In the genomic region with DNA sequence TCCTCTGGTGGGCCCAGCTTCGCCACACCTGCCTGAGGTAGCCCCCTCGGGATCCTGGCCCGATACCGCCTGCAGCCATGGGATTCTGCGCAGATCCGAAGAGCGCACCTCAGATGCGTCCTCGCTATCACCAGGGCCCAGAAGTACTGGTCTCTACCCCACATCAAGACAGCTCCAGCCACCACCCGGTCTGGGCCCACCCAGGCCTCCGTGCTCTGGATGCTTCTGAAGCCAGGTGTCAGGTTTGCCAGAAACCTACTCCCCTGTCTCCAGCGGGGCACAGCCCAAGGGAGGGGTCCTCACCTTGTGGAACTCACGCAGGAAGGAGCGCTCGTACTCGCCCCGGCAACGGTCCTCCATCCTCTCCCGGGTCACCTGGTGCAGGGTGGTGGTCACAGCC, we compare ENCODE assay signal across 19 cellular contexts. TPM values are rescaled to one million over a fixed set of nuclear protein-coding genes. Genes with fewer than 3 reads are reported as not detected.
A peak's percentile ranks its signal among the peaks of the same experiment; 100 is the strongest.
DNase-seq lines count a peak whose midpoint lies in the region; ATAC-seq and TF ChIP-seq lines count a peak whose summit lies in the region.
"Had no signal": no experiment of that assay in that cellular context is flagged by ENCODE, and none has a peak within 500 bp of the region (broad histone marks: within the 10 kb centered on the region; RNA-seq: fewer than 3 reads in every experiment).

No MANE protein-coding gene starts in this region.

- H3K9me3 Mint-ChIP-seq in CD4-positive, CD25-positive, alpha-beta regulatory T cell, result peaks cover 0 to 2% (median 0%) of the 10 kb centered on the region in 7 donors
- H3K9me3 Mint-ChIP-seq in activated T-helper 2 cell treated with anti-CD3 and anti-CD28 coated beads, Interferon-gamma antibody, Interleukin-2, Interleukin-4, amounts not matched to agents 10 μg/mL and 5 μg/mL and 100 μg/mL, durations not matched to agents 14 hours and 24 hours and 36 hours, result no peaks in the 10 kb centered on the region

- no peak overlapping the region for H3K27ac ChIP-seq in CD4-positive, CD25-positive, alpha-beta regulatory T cell (ENCODE audit: insufficient read depth, low read length, poor library complexity, severe bottlenecking)
- no peak overlapping the region for H3K27ac ChIP-seq in DND-41 (ENCODE audit: low read length)
- H3K27ac ChIP-seq in neuronal stem cell (replicated peaks; ENCODE audit: low read length), result no peak overlapping the region
- H3K27ac ChIP-seq: KMS-11 had no signal

- H3K36me3 Mint-ChIP-seq in CD4-positive, CD25-positive, alpha-beta regulatory T cell, result peaks cover 8% of the 10 kb centered on the region
- peaks cover 37% of the 10 kb centered on the region for H3K36me3 Mint-ChIP-seq in activated T-helper 2 cell treated with anti-CD3 and anti-CD28 coated beads, Interferon-gamma antibody, Interleukin-2, Interleukin-4, amounts not matched to agents 10 μg/mL and 5 μg/mL and 100 μg/mL, durations not matched to agents 14 hours and 24 hours and 36 hours (ENCODE audit: low read depth)

- no peak overlapping the region for H3K4ac ChIP-seq in neuronal stem cell (ENCODE audit: low read length)

- no peak for ATAC-seq in CD4-positive, CD25-positive, alpha-beta regulatory T cell (ENCODE audit: low read depth in 2 of 2)
- ATAC-seq in DND-41 (ENCODE audit: insufficient read depth, low read depth) (no peak), HG03571 (IDR thresholded peaks at IDR 0.05; ENCODE audit: unreplicated experiment) (no peak), GM18858 (IDR thresholded peaks at IDR 0.05; ENCODE audit: unreplicated experiment) (no peak)
- ATAC-seq: HepG2, Panc1 had no signal

- no peak overlapping the region for H2BK5ac ChIP-seq in neuronal stem cell (ENCODE audit: low read length)

- H2BK12ac ChIP-seq in neuronal stem cell (ENCODE audit: low read length), result no peak overlapping the region

- no peak overlapping the region for H2AFZ ChIP-seq in DND-41 (ENCODE audit: low read depth, low read length)
- H2AFZ ChIP-seq in neuronal stem cell (ENCODE audit: low read length), result no peak overlapping the region

- H3K36me3 ChIP-seq in CD4-positive, CD25-positive, alpha-beta regulatory T cell (ENCODE audit: control insufficient read depth, insufficient read depth, low read length), result peaks cover 39% of the 10 kb centered on the region
- peaks cover 76% of the 10 kb centered on the region for H3K36me3 ChIP-seq in DND-41 (ENCODE audit: insufficient read depth, low read length)
- peaks cover 35 to 68% of the 10 kb centered on the region in 2 donors for H3K36me3 ChIP-seq in neuronal stem cell (replicated peaks in 1 of 2; ENCODE audit: control insufficient read depth in 2 of 2, insufficient read depth in 2 of 2, low read length in 2 of 2)

- H3K27ac Mint-ChIP-seq in CD4-positive, CD25-positive, alpha-beta regulatory T cell, result no peak overlapping the region
- H3K27ac Mint-ChIP-seq in activated T-helper 2 cell treated with anti-CD3 and anti-CD28 coated beads, Interferon-gamma antibody, Interleukin-2, Interleukin-4, amounts not matched to agents 10 μg/mL and 5 μg/mL and 100 μg/mL, durations not matched to agents 14 hours and 24 hours and 36 hours, result no peak overlapping the region

- no peak overlapping the region for H3K14ac ChIP-seq in neuronal stem cell (ENCODE audit: low read length)

- H3K18ac ChIP-seq in neuronal stem cell (ENCODE audit: low read length), result no peak overlapping the region

- no peak overlapping the region for H4K91ac ChIP-seq in neuronal stem cell (ENCODE audit: low read depth, low read length, poor library complexity)

- H3K23ac ChIP-seq in neuronal stem cell (ENCODE audit: low read depth, low read length, poor library complexity), result peak overlapping the region; percentile 65

- H3K79me1 ChIP-seq in neuronal stem cell (ENCODE audit: low read depth, low read length), result peaks cover 28% of the 10 kb centered on the region

- peaks cover 39% of the 10 kb centered on the region for H3K4me1 ChIP-seq in CD4-positive, CD25-positive, alpha-beta regulatory T cell (ENCODE audit: control insufficient read depth, insufficient read depth, low read length, poor library complexity, severe bottlenecking)
- peaks cover 44% of the 10 kb centered on the region for H3K4me1 ChIP-seq in DND-41 (ENCODE audit: insufficient read depth, low read length)
- H3K4me1 ChIP-seq in neuronal stem cell (ENCODE audit: control insufficient read depth in 2 of 2, insufficient read depth in 1 of 2, low read depth in 1 of 2, low read length in 2 of 2), result peaks cover 12 to 17% of the 10 kb centered on the region in 2 donors

- H3K4me2 ChIP-seq in DND-41 (ENCODE audit: insufficient read depth, low read length) (peak overlapping the region; percentile 88; the same call in 1 of the 2 replicates), neuronal stem cell (ENCODE audit: insufficient read depth, low read length, poor library complexity, severe bottlenecking) (no peak overlapping the region)

- TF ChIP-seq CTCF in DND-41 (IDR thresholded peaks at IDR 0.05; ENCODE audit: borderline replicate concordance, extremely low read depth, low read length, poor library complexity, severe bottlenecking), result no peak

- H3K79me2 ChIP-seq in DND-41 (ENCODE audit: insufficient read depth, low read length), result peaks cover 48% of the 10 kb centered on the region

- peak overlapping the region in 3 of 4 donors; percentile 93 to 97 (median 95) for H3K4me3 Mint-ChIP-seq in CD4-positive, CD25-positive, alpha-beta regulatory T cell
- peak overlapping the region; percentile 91 for H3K4me3 Mint-ChIP-seq in activated T-helper 2 cell treated with anti-CD3 and anti-CD28 coated beads, Interferon-gamma antibody, Interleukin-2, Interleukin-4, amounts not matched to agents 10 μg/mL and 5 μg/mL and 100 μg/mL, durations not matched to agents 14 hours and 24 hours and 36 hours (ENCODE audit: low read depth)

- H3K9me3 ChIP-seq in CD4-positive, CD25-positive, alpha-beta regulatory T cell (ENCODE audit: control insufficient read depth in 2 of 2, low read length in 2 of 2), result no peaks in the 10 kb centered on the region
- H3K9me3 ChIP-seq in DND-41 (ENCODE audit: insufficient read depth, low read length, severe bottlenecking) (no peaks in the 10 kb centered on the region), neuronal stem cell (replicated peaks in 1 of 2; ENCODE audit: control insufficient read depth in 2 of 2, insufficient read depth in 1 of 2, low read depth in 1 of 2, low read length in 2 of 2) (no peaks in the 10 kb centered on the region)
- H3K9me3 ChIP-seq: SK-N-SH had no signal

- WGBS in neuronal stem cell (ENCODE audit: extremely low coverage in 2 of 2, insufficient read length in 2 of 2, insufficient replicate concordance in 1 of 2), 2 donors, result no CpG with 5 or more reads among the region's 19 CpGs

- H2AK5ac ChIP-seq in neuronal stem cell (ENCODE audit: low read depth, low read length), result no peak overlapping the region

- no peak for DNase-seq in CD4-positive, CD25-positive, alpha-beta regulatory T cell
- DNase-seq in DND-41 (no peak), neuronal stem cell (ENCODE audit: low spot score) (no peak), foreskin melanocyte (no peak)
- DNase-seq in activated T-helper 2 cell treated with anti-CD3 and anti-CD28 coated beads, Interferon-gamma antibody, Interleukin-2, Interleukin-4, amounts not matched to agents 10 μg/mL and 5 μg/mL and 100 μg/mL, durations not matched to agents 14 hours and 24 hours and 36 hours (ENCODE audit: low spot score), result no peak
- DNase-seq: DMS 273 treated with DMSO at 0.1 percent for 48 hours, H7, NCI-H1048, NCI-H146, NCI-H510A treated with DMSO at 0.1 percent for 48 hours, NCI-H82, SHP77, SK-N-SH had no signal

- H3K4me1 Mint-ChIP-seq in CD4-positive, CD25-positive, alpha-beta regulatory T cell, result peaks cover 0 to 47% (median 13%) of the 10 kb centered on the region in 4 donors
- H3K4me1 Mint-ChIP-seq in activated T-helper 2 cell treated with anti-CD3 and anti-CD28 coated beads, Interferon-gamma antibody, Interleukin-2, Interleukin-4, amounts not matched to agents 10 μg/mL and 5 μg/mL and 100 μg/mL, durations not matched to agents 14 hours and 24 hours and 36 hours (ENCODE audit: low read depth), result peaks cover 22% of the 10 kb centered on the region

- intact Hi-C loops in activated T-helper 2 cell treated with anti-CD3 and anti-CD28 coated beads, Interferon-gamma antibody, Interleukin-2, Interleukin-4, amounts not matched to agents 10 μg/mL and 5 μg/mL and 100 μg/mL, durations not matched to agents 14 hours and 24 hours and 36 hours (cut with micrococcal nuclease), result loop anchor here (5.0 kb wide), 1 partner anchor 51 kb away; no protein-coding TSS in a partner anchor

- H3K4me3 ChIP-seq in CD4-positive, CD25-positive, alpha-beta regulatory T cell (ENCODE audit: low read depth, low read length), result no peak overlapping the region
- H3K4me3 ChIP-seq in DND-41 (ENCODE audit: low read depth in 1 of 2, low read length in 2 of 2) (peak overlapping the region in 1 of 2 experiments; percentile 97; a peak in 1 of 4 replicates), neuronal stem cell (ENCODE audit: low read length in 2 of 2) (no peak overlapping the region)

- H2BK120ac ChIP-seq in neuronal stem cell (ENCODE audit: low read depth, low read length), result no peak overlapping the region

- peaks cover 39% of the 10 kb centered on the region for H4K20me1 ChIP-seq in DND-41 (ENCODE audit: insufficient read depth, low read length)

- no peak overlapping the region for H2BK15ac ChIP-seq in neuronal stem cell (ENCODE audit: low read length)

- no peaks in the 10 kb centered on the region for H3K27me3 ChIP-seq in CD4-positive, CD25-positive, alpha-beta regulatory T cell (ENCODE audit: control insufficient read depth, insufficient read depth, low read length)
- no peaks in the 10 kb centered on the region for H3K27me3 ChIP-seq in DND-41 (ENCODE audit: insufficient read depth, low read length, poor library complexity)
- peaks cover 0 to 2% (median 0%) of the 10 kb centered on the region in 3 experiments for H3K27me3 ChIP-seq in neuronal stem cell (ENCODE audit: control insufficient read depth in 3 of 3, insufficient read depth in 3 of 3, low read depth in 1 of 3, low read length in 3 of 3)

- H3K27me3 Mint-ChIP-seq in CD4-positive, CD25-positive, alpha-beta regulatory T cell, result no peaks in the 10 kb centered on the region
- H3K27me3 Mint-ChIP-seq in activated T-helper 2 cell treated with anti-CD3 and anti-CD28 coated beads, Interferon-gamma antibody, Interleukin-2, Interleukin-4, amounts not matched to agents 10 μg/mL and 5 μg/mL and 100 μg/mL, durations not matched to agents 14 hours and 24 hours and 36 hours (ENCODE audit: low read depth), result no peaks in the 10 kb centered on the region

- no peak overlapping the region for H4K8ac ChIP-seq in neuronal stem cell (ENCODE audit: low read depth, low read length)

- H3K9ac ChIP-seq in DND-41 (ENCODE audit: low read depth, low read length), result 0 out of 2 replicates have a peak overlapping the region, but pooled peaks have one; percentile 97
- no peak overlapping the region for H3K9ac ChIP-seq in neuronal stem cell (ENCODE audit: low read depth, low read length, poor library complexity)
- H3K9ac ChIP-seq: KMS-11, SK-N-SH had no signal

RNA-seq across cellular contexts. Expression of a gene that starts 2.4 kb away (rescaled TPM):
- total RNA-seq in CD4-positive, CD25-positive, alpha-beta regulatory T cell, result 127 TPM
- polyA plus RNA-seq in CD4-positive, CD25-positive, alpha-beta regulatory T cell, result 1 to 10 TPM; 7.5 to 8.7 (median 8.0) TPM
- total RNA-seq in activated T-helper 2 cell treated with anti-CD3 and anti-CD28 coated beads, Interferon-gamma antibody, Interleukin-2, Interleukin-4, amounts not matched to agents 10 μg/mL and 5 μg/mL and 100 μg/mL, durations not matched to agents 14 hours and 24 hours and 36 hours, result 52.3 and 58.5 TPM in 2 replicates
- 16.9 TPM for polyA plus RNA-seq in neuronal stem cell (2013, experiment 1 of 2)
- 16.3 TPM for polyA plus RNA-seq in neuronal stem cell (2013, experiment 2 of 2)

RNA-seq across cellular contexts. Expression of a gene that starts 2.6 kb away (rescaled TPM):
- total RNA-seq in CD4-positive, CD25-positive, alpha-beta regulatory T cell, result 54.3 TPM
- 100 to 1,000 TPM; 112 to 150 (median 130) TPM for polyA plus RNA-seq in CD4-positive, CD25-positive, alpha-beta regulatory T cell
- total RNA-seq in activated T-helper 2 cell treated with anti-CD3 and anti-CD28 coated beads, Interferon-gamma antibody, Interleukin-2, Interleukin-4, amounts not matched to agents 10 μg/mL and 5 μg/mL and 100 μg/mL, durations not matched to agents 14 hours and 24 hours and 36 hours, result 91.6 and 91.8 TPM in 2 replicates
- polyA plus RNA-seq in neuronal stem cell (2013, experiment 1 of 2), result 55.4 TPM
- 54.1 TPM for polyA plus RNA-seq in neuronal stem cell (2013, experiment 2 of 2)

RNA-seq across cellular contexts. Expression of a gene that starts 14.1 kb away (rescaled TPM):
- not detected for total RNA-seq in CD4-positive, CD25-positive, alpha-beta regulatory T cell
- polyA plus RNA-seq in CD4-positive, CD25-positive, alpha-beta regulatory T cell, result not detected
- total RNA-seq in activated T-helper 2 cell treated with anti-CD3 and anti-CD28 coated beads, Interferon-gamma antibody, Interleukin-2, Interleukin-4, amounts not matched to agents 10 μg/mL and 5 μg/mL and 100 μg/mL, durations not matched to agents 14 hours and 24 hours and 36 hours, result not detected in 2 replicates
- not detected for polyA plus RNA-seq in neuronal stem cell (2013, experiment 1 of 2)
- not detected for polyA plus RNA-seq in neuronal stem cell (2013, experiment 2 of 2)
- total RNA-seq: H7, HepG2, MCF 10A had no signal
- polyA plus RNA-seq: HepG2, SK-N-SH had no signal

RNA-seq across cellular contexts. Expression of a gene that starts 14.6 kb away (rescaled TPM):
- total RNA-seq in CD4-positive, CD25-positive, alpha-beta regulatory T cell, result 5.9 TPM
- under 1 TPM; 0.27 to 0.91 (median 0.43) TPM for polyA plus RNA-seq in CD4-positive, CD25-positive, alpha-beta regulatory T cell
- 16.4 and 18.2 TPM in 2 replicates for total RNA-seq in activated T-helper 2 cell treated with anti-CD3 and anti-CD28 coated beads, Interferon-gamma antibody, Interleukin-2, Interleukin-4, amounts not matched to agents 10 μg/mL and 5 μg/mL and 100 μg/mL, durations not matched to agents 14 hours and 24 hours and 36 hours
- polyA plus RNA-seq in neuronal stem cell (2013, experiment 1 of 2), result 6.1 TPM
- polyA plus RNA-seq in neuronal stem cell (2013, experiment 2 of 2), result 6.4 TPM

RNA-seq across cellular contexts. Expression of a gene that starts 16.1 kb away (rescaled TPM):
- total RNA-seq in CD4-positive, CD25-positive, alpha-beta regulatory T cell, result not detected
- not detected for polyA plus RNA-seq in CD4-positive, CD25-positive, alpha-beta regulatory T cell
- 0.21 and 0.34 TPM in 2 replicates for total RNA-seq in activated T-helper 2 cell treated with anti-CD3 and anti-CD28 coated beads, Interferon-gamma antibody, Interleukin-2, Interleukin-4, amounts not matched to agents 10 μg/mL and 5 μg/mL and 100 μg/mL, durations not matched to agents 14 hours and 24 hours and 36 hours
- polyA plus RNA-seq in neuronal stem cell (2013, experiment 1 of 2), result 1.2 TPM
- 1.3 TPM for polyA plus RNA-seq in neuronal stem cell (2013, experiment 2 of 2)
- total RNA-seq: HepG2, MCF 10A had no signal
- polyA plus RNA-seq: HepG2, SK-N-SH had no signal
